ENCODE assay signal across 16 cellular contexts in the genomic region with DNA sequence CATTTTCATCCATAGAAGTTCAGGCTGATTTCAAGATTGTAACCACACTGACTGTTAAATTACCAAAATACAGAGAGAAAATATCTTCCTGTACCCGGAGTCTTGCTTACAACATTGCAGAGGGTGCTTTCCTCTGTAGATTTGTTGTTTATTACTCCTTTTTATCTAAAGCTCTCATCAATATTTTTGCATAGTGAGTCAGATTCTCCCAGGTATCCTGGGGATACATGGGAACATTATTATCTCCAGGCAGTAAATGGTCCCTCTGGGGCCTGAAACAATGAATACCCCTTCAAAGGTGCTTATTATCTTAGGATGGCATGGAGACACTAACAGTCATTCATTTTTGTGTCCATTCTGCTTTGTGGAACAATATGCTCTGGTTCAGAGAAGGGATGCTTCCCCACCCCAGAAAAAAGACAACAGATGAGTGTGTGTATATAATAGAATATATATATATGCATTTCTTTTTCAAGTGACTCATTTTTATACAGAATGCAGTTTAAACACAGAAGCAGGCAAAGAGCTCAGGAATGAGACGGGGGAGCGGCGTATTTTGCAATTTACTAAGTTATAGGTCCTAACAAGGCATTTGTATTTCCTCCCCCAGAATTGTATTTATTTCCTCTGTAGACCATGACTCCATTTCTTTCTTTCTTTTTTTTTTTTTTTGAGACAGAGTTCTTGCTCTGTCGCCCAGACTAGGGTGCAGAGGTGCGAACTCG.
DNase-seq lines count a peak whose midpoint lies in the region; ATAC-seq, FAIRE-seq and TF ChIP-seq lines count a peak whose summit lies in the region.
"Had no signal": no experiment of that assay in that cellular context is flagged by ENCODE, and none has a peak within 500 bp of the region (broad histone marks: within the 10 kb centered on the region; RNA-seq: fewer than 3 reads in every experiment).

No MANE protein-coding gene starts in this region.

- intact Hi-C loops in lower lobe of right lung (cut with DNase I): no loop called here

- H3K27ac ChIP-seq in ACC112 (ENCODE audit: low read depth, low read length) (peak overlapping the region; percentile 97), RWPE1 (no peak overlapping the region), keratinocyte (ENCODE audit: control insufficient read depth, insufficient read depth, low read length) (peak overlapping the region; percentile 61), Peyer's patch (no peak overlapping the region), lower lobe of right lung (no peak overlapping the region)
- H3K27ac ChIP-seq: dorsolateral prefrontal cortex, esophagus squamous epithelium had no signal

- no peaks in the 10 kb centered on the region for H3K36me3 Mint-ChIP-seq in HFFc6 (ENCODE audit: low read depth)
- H3K36me3 Mint-ChIP-seq: IgD-negative memory B cell had no signal

- peak overlapping the region; percentile 43 for H2AFZ ChIP-seq in ACC112 (ENCODE audit: low read length, unreplicated experiment)
- peak overlapping the region; percentile 63 for H2AFZ ChIP-seq in keratinocyte (ENCODE audit: control insufficient read depth, low read length)

- H3K79me2 ChIP-seq in ACC112 (ENCODE audit: control insufficient read depth, insufficient read depth, low read length, unreplicated experiment): no peaks in the 10 kb centered on the region
- H3K79me2 ChIP-seq in keratinocyte (ENCODE audit: control insufficient read depth, insufficient read depth, low read length): no peaks in the 10 kb centered on the region

- H3K9me1 ChIP-seq in keratinocyte (ENCODE audit: control insufficient read depth, extremely low read depth, insufficient read depth, low read length): no peaks in the 10 kb centered on the region

- CTCF ChIA-PET in RWPE1 (lab: Yijun Ruan, JAX): interaction anchor here (0.6 kb wide), 1 partner anchor 92 kb away, joined by 3 read pairs; no protein-coding TSS in a partner anchor

- H3K9me3 ChIP-seq in keratinocyte (ENCODE audit: control insufficient read depth, low read depth, low read length) (no peaks in the 10 kb centered on the region), Peyer's patch (no peaks in the 10 kb centered on the region), lower lobe of right lung (no peaks in the 10 kb centered on the region)
- H3K9me3 ChIP-seq: esophagus squamous epithelium had no signal

- no peaks in the 10 kb centered on the region for H3K9me3 Mint-ChIP-seq in HFFc6
- H3K9me3 Mint-ChIP-seq: IgD-negative memory B cell had no signal

- H3K27me3 Mint-ChIP-seq in HFFc6 (ENCODE audit: insufficient read depth): no peaks in the 10 kb centered on the region
- H3K27me3 Mint-ChIP-seq: T-helper 17 cell had no signal

- ATAC-seq in lower lobe of right lung: no peak
- ATAC-seq: T-helper 17 cell had no signal

- TF ChIP-seq POLR2A in Peyer's patch (IDR thresholded peaks at IDR 0.05) (no peak), GM12892 (IDR thresholded peaks at IDR 0.05; ENCODE audit: low read depth, low read length) (no peak)

- H3K4me3 ChIP-seq in ACC112 (ENCODE audit: low read depth, low read length) (peak overlapping the region; percentile 24), keratinocyte (ENCODE audit: control insufficient read depth in 2 of 3, extremely low read depth in 1 of 3, insufficient read depth in 2 of 3, low read depth in 1 of 3, low read length in 3 of 3) (peak overlapping the region in 1 of 3 experiments; percentile 28), Peyer's patch (no peak overlapping the region), lower lobe of right lung (no peak overlapping the region)
- H3K4me3 ChIP-seq: dorsolateral prefrontal cortex, esophagus squamous epithelium had no signal

- TF ChIP-seq CTCF in HFFc6 (IDR thresholded peaks at IDR 0.05): no peak
- no peak for TF ChIP-seq CTCF in RWPE1 (conservative IDR thresholded peaks at IDR 0.05; ENCODE audit: low read depth)
- no peak for TF ChIP-seq CTCF in keratinocyte (optimal IDR thresholded peaks at IDR 0.05 in 1 of 3, IDR thresholded peaks at IDR 0.05 in 1 of 3, conservative IDR thresholded peaks at IDR 0.05 in 1 of 3; ENCODE audit: extremely low read depth in 1 of 3, insufficient read depth in 2 of 3, low read length in 3 of 3)
- TF ChIP-seq CTCF in Peyer's patch (IDR thresholded peaks at IDR 0.05): no peak
- no peak for TF ChIP-seq CTCF in lower lobe of right lung (IDR thresholded peaks at IDR 0.05)

- peak overlapping the region; percentile 36 for H3K9ac ChIP-seq in keratinocyte (ENCODE audit: control insufficient read depth, extremely low read depth, insufficient read depth, low read length)

- H4K20me1 ChIP-seq in keratinocyte (ENCODE audit: control insufficient read depth, extremely low read depth, insufficient read depth, low read length): no peaks in the 10 kb centered on the region

- H3K4me1 Mint-ChIP-seq in HFFc6 (ENCODE audit: low read depth): peaks cover 67% of the 10 kb centered on the region
- H3K4me1 Mint-ChIP-seq: IgD-negative memory B cell, T-helper 17 cell had no signal

- POLR2A ChIA-PET in RWPE1 (lab: Yijun Ruan, JAX; ENCODE audit: low non-redundant PET): no interaction called here

- DNase-seq in HFFc6 (peak; percentile 34), RWPE1 (ENCODE audit: low spot score) (peak; percentile 5), keratinocyte (ENCODE audit: low read depth, low spot score) (no peak), Peyer's patch (no peak), lower lobe of right lung (no peak), GM12892 (ENCODE audit: insufficient read length) (no peak)
- DNase-seq in activated naive CD4-positive, alpha-beta T cell treated with anti-CD3 and anti-CD28 coated beads, Interleukin-2, amount 50 U/mL, for 16 hours: no peak
- DNase-seq: dorsolateral prefrontal cortex; esophagus squamous epithelium; NCI-H510A; RPMI8226; small intestine; stimulated activated naive CD4-positive, alpha-beta T cell treated with Interleukin-2 at 50 U/mL for 16 hours; T-helper 17 cell had no signal

- H3K27me3 ChIP-seq in ACC112 (ENCODE audit: insufficient read depth, low read length): no peaks in the 10 kb centered on the region
- H3K27me3 ChIP-seq in keratinocyte (ENCODE audit: control insufficient read depth, extremely low read depth, insufficient read depth, low read length): no peaks in the 10 kb centered on the region
- no peaks in the 10 kb centered on the region for H3K27me3 ChIP-seq in Peyer's patch
- no peaks in the 10 kb centered on the region for H3K27me3 ChIP-seq in lower lobe of right lung (ENCODE audit: low read depth)
- H3K27me3 ChIP-seq: dorsolateral prefrontal cortex, esophagus squamous epithelium had no signal

- H3K4me1 ChIP-seq in ACC112 (ENCODE audit: control insufficient read depth, insufficient read depth, low read length, unreplicated experiment) (peaks cover 50% of the 10 kb centered on the region), keratinocyte (ENCODE audit: control insufficient read depth, extremely low read depth, insufficient read depth, low read length) (peaks cover 43% of the 10 kb centered on the region), Peyer's patch (peaks cover 0 to 22% (median 0%) of the 10 kb centered on the region in 4 donors), lower lobe of right lung (peaks cover 9% of the 10 kb centered on the region)

- no peak for FAIRE-seq in keratinocyte (lab: Jason Lieb, UNC)
- no peak for FAIRE-seq in GM12892 (lab: Jason Lieb, UNC)
- FAIRE-seq: small intestine had no signal

- H3K36me3 ChIP-seq in ACC112 (ENCODE audit: insufficient read depth, low read length) (no peaks in the 10 kb centered on the region), keratinocyte (ENCODE audit: control insufficient read depth in 2 of 2, extremely low read depth in 1 of 2, insufficient read depth in 2 of 2, low read length in 2 of 2) (no peaks in the 10 kb centered on the region), Peyer's patch (no peaks in the 10 kb centered on the region), lower lobe of right lung (no peaks in the 10 kb centered on the region)
- H3K36me3 ChIP-seq: esophagus squamous epithelium had no signal

- H3K4me2 ChIP-seq in keratinocyte (ENCODE audit: control insufficient read depth, extremely low read depth, insufficient read depth, low read depth, low read length): peak overlapping the region; percentile 45

- H3K27ac Mint-ChIP-seq in HFFc6: peak overlapping the region; percentile 88
- H3K27ac Mint-ChIP-seq: IgD-negative memory B cell, T-helper 17 cell had no signal

- dilution Hi-C loops in keratinocyte (cut with MboI; ENCODE audit: extremely low pct_ligation_motif_present, low sequenced_read_pairs): no loop called here

- peak overlapping the region; percentile 60 for H3K4me3 Mint-ChIP-seq in HFFc6
- H3K4me3 Mint-ChIP-seq: IgD-negative memory B cell, T-helper 17 cell had no signal

Comparison
In these comparisons a context has a peak if more than half of its experiments do, and no peak if none do; other contexts are left out.
1. H3K27ac ChIP-seq: peak in ACC112 (single experiment) and keratinocyte (single experiment); none in RWPE1 (single experiment), Peyer's patch (0 of 4) and lower lobe of right lung (single experiment).
2. DNase-seq: peak in HFFc6 (single experiment) and RWPE1 (single experiment); none in keratinocyte (single experiment), activated naive CD4-positive, alpha-beta T cell treated with anti-CD3 and anti-CD28 coated beads, Interleukin-2, amount 50 U/mL, for 16 hours (single experiment), Peyer's patch (0 of 3), lower lobe of right lung (single experiment) and GM12892 (single experiment).